1 cellular context compared by ENCODE assay signal in genomic region chr17:49496866-49497146, GRCh38.
TF ChIP-seq lines count a peak whose summit lies in the region.

No MANE protein-coding gene starts in this region.

TF ChIP-seq in SK-N-SH, 30 proteins besides CTCF, POLR2A, EP300 and RAD21 (continued from another document):
- no peak for TF ChIP-seq ZBTB33 (IDR thresholded peaks at IDR 0.05; ENCODE audit: borderline replicate concordance, low read depth)
- TF ChIP-seq MXI1 (IDR thresholded peaks at IDR 0.05; ENCODE audit: low read depth, low read length), result no peak
- no peak for TF ChIP-seq FOSL2 (IDR thresholded peaks at IDR 0.05; ENCODE audit: borderline replicate concordance, low read depth)
- TF ChIP-seq IRF3 (IDR thresholded peaks at IDR 0.05; ENCODE audit: low read depth, low read length), result no peak
- TF ChIP-seq GABPA (IDR thresholded peaks at IDR 0.05; ENCODE audit: low read depth), result no peak
- TF ChIP-seq TCF12 (IDR thresholded peaks at IDR 0.05), result no peak
